Comparison of ENCODE assay signal across 8 cellular contexts in genomic region chr1:151846062-151846568, GRCh38. TPM values are rescaled to one million over a fixed set of nuclear protein-coding genes. Genes with fewer than 3 reads are reported as not detected.
A peak's percentile ranks its signal among the peaks of the same experiment; 100 is the strongest.
DNase-seq lines count a peak whose midpoint lies in the region; ATAC-seq, FAIRE-seq and TF ChIP-seq lines count a peak whose summit lies in the region.

No MANE protein-coding gene starts in this region.

- H3K27ac ChIP-seq in WERI-Rb-1 = no peak overlapping the region
- H3K27ac ChIP-seq in mesodermal cell (ENCODE audit: low read depth, low read length, severe bottlenecking) = peak overlapping the region; percentile 69
- no peak overlapping the region for H3K27ac ChIP-seq in neural progenitor cell

- H3K36me3 Mint-ChIP-seq in Calu3 (ENCODE audit: insufficient read depth, unreplicated experiment) (no peaks in the 10 kb centered on the region), neural progenitor cell (no peaks in the 10 kb centered on the region)

- DNase-seq in Calu3 (no peak), HTR-8/SVneo (ENCODE audit: insufficient read length, low spot score) (peak; percentile 66), WERI-Rb-1 (no peak), NCI-H345 treated with DMSO at 0.1 percent for 48 hours (lab: John Stamatoyannopoulos, UW; ENCODE audit: unreplicated experiment) (no peak), neural progenitor cell (ENCODE audit: low spot score) (no peak)

- no peaks in the 10 kb centered on the region for H3F3A ChIP-seq in neural progenitor cell (ENCODE audit: low read depth)

- CTCF ChIA-PET in Calu3 (lab: Charles Lee) = interaction anchor here (0.8 to 1.3 kb wide), 4 partner anchors 9 to 155 kb away, joined by 3 to 8 read pairs (median 4); no protein-coding TSS in a partner anchor

- WGBS in mesodermal cell (ENCODE audit: insufficient coverage in 2 of 2), 2 experiments = 52 to 53% methylated on average over 6 of the region's 6 CpGs

- H3K4me3 ChIP-seq in WERI-Rb-1 (ENCODE audit: low read depth, low read length) = no peak overlapping the region
- H3K4me3 ChIP-seq in mesodermal cell (ENCODE audit: extremely low read depth, insufficient read depth, low read length, poor library complexity, severe bottlenecking) = no peak overlapping the region
- H3K4me3 ChIP-seq in neural progenitor cell = no peak overlapping the region

- no peak for TF ChIP-seq CTCF in Calu3 (IDR thresholded peaks at IDR 0.05; ENCODE audit: unreplicated experiment)
- TF ChIP-seq CTCF in WERI-Rb-1 (IDR thresholded peaks at IDR 0.05; ENCODE audit: low read depth, low read length) = peak; percentile 19; the same call in 1 of the 2 replicates
- TF ChIP-seq CTCF in neural progenitor cell (IDR thresholded peaks at IDR 0.05) = no peak

- H3K4me1 ChIP-seq in mesodermal cell (ENCODE audit: control insufficient read depth, insufficient read depth, low read length, poor library complexity, severe bottlenecking) = peaks cover 32% of the 10 kb centered on the region
- peaks cover 4% of the 10 kb centered on the region for H3K4me1 ChIP-seq in neural progenitor cell

- H3K27me3 ChIP-seq in WERI-Rb-1 (ENCODE audit: insufficient read depth, low read depth, severe bottlenecking) (no peaks in the 10 kb centered on the region), neural progenitor cell (peaks cover 3% of the 10 kb centered on the region)

- H3K4me2 ChIP-seq in neural progenitor cell = no peak overlapping the region

- H4K20me1 ChIP-seq in neural progenitor cell (ENCODE audit: low read depth) = no peaks in the 10 kb centered on the region

- no peaks in the 10 kb centered on the region for H3K36me3 ChIP-seq in WERI-Rb-1
- H3K36me3 ChIP-seq in mesodermal cell (ENCODE audit: control insufficient read depth, insufficient read depth, low read length) = no peaks in the 10 kb centered on the region
- no peaks in the 10 kb centered on the region for H3K36me3 ChIP-seq in neural progenitor cell

- peaks cover 24% of the 10 kb centered on the region for H3K4me1 Mint-ChIP-seq in Calu3 (ENCODE audit: low read depth, unreplicated experiment)
- peaks cover 10% of the 10 kb centered on the region for H3K4me1 Mint-ChIP-seq in neural progenitor cell

- H3K9me3 Mint-ChIP-seq in Calu3 (ENCODE audit: low read depth, unreplicated experiment) = peaks cover 3% of the 10 kb centered on the region
- H3K9me3 Mint-ChIP-seq in neural progenitor cell = no peaks in the 10 kb centered on the region

- H3K9me3 ChIP-seq in WERI-Rb-1 (ENCODE audit: severe bottlenecking) (no peaks in the 10 kb centered on the region), mesodermal cell (ENCODE audit: control insufficient read depth, low read length) (no peaks in the 10 kb centered on the region), neural progenitor cell (ENCODE audit: low read depth) (no peaks in the 10 kb centered on the region)

- H3K4me3 Mint-ChIP-seq in Calu3 (ENCODE audit: low read depth, unreplicated experiment) (no peak overlapping the region), neural progenitor cell (no peak overlapping the region)

- no peaks in the 10 kb centered on the region for H3K79me2 ChIP-seq in neural progenitor cell (ENCODE audit: low read depth)

- H3K9ac ChIP-seq in neural progenitor cell = no peak overlapping the region

- intact Hi-C loops in Calu3 (cut with micrococcal nuclease; ENCODE audit: unreplicated experiment) = no loop called here

- BruUV-seq in Calu3 (replicated peaks; lab: Mats Ljungman, UMichigan) = no TSS peak

- no peak for FAIRE-seq in HTR-8/SVneo (lab: Jason Lieb, UNC)

- H2AFZ ChIP-seq in neural progenitor cell (replicated peaks) = no peak overlapping the region

- ATAC-seq in GM18858 (IDR thresholded peaks at IDR 0.05; ENCODE audit: unreplicated experiment) (no peak), HG03280 (IDR thresholded peaks at IDR 0.05; ENCODE audit: unreplicated experiment) (no peak)

- H3K27me3 Mint-ChIP-seq in Calu3 (ENCODE audit: unreplicated experiment) (peaks cover 16% of the 10 kb centered on the region), neural progenitor cell (ENCODE audit: insufficient read depth, low read depth) (peaks cover 10% of the 10 kb centered on the region)

- H3K27ac Mint-ChIP-seq in Calu3 (ENCODE audit: unreplicated experiment) = peak overlapping the region; percentile 18
- no peak overlapping the region for H3K27ac Mint-ChIP-seq in neural progenitor cell

RNA-seq across cellular contexts. Expression of gene C2CD4D, which starts 6.5 kb away (rescaled TPM):
- 1.7 and 2.5 TPM in 2 replicates for total RNA-seq in Calu3 (2022)
- polyA plus RNA-seq in mesodermal cell (2013, experiment 1 of 2) = 0.33 TPM
- not detected for polyA plus RNA-seq in mesodermal cell (2013, experiment 2 of 2)
- 0.12 TPM in 1 of 2 replicates, not detected in the other for total RNA-seq in neural progenitor cell (ENCODE audit: low replicate concordance)

RNA-seq across cellular contexts. Expression of gene THEM5, which starts 7.4 kb away (rescaled TPM):
- total RNA-seq in Calu3 (2022) (not detected in 2 replicates), neural progenitor cell (ENCODE audit: low replicate concordance) (not detected in 2 replicates)
- not detected for polyA plus RNA-seq in mesodermal cell (2013, experiment 1 of 2)
- polyA plus RNA-seq in mesodermal cell (2013, experiment 2 of 2) = not detected

RNA-seq across cellular contexts. Expression of gene RORC, which starts 14.5 kb away (rescaled TPM):
- 0.19 and 1.2 TPM in 2 replicates for total RNA-seq in Calu3 (2022)
- polyA plus RNA-seq in mesodermal cell (2013, experiment 1 of 2) = not detected
- 0.10 TPM for polyA plus RNA-seq in mesodermal cell (2013, experiment 2 of 2)
- not detected in 2 replicates for total RNA-seq in neural progenitor cell (ENCODE audit: low replicate concordance)

RNA-seq across cellular contexts. Expression of gene LINGO4, which starts 40.9 kb away (rescaled TPM):
- not detected in 2 replicates for total RNA-seq in Calu3 (2022)
- not detected for polyA plus RNA-seq in mesodermal cell (2013, experiment 1 of 2)
- polyA plus RNA-seq in mesodermal cell (2013, experiment 2 of 2) = not detected
- not detected in 2 replicates for total RNA-seq in neural progenitor cell (ENCODE audit: low replicate concordance)

RNA-seq across cellular contexts. Expression of gene TDRKH, which starts 55.8 kb away (rescaled TPM):
- total RNA-seq in Calu3 (2022) (20.2 and 25.7 TPM in 2 replicates), neural progenitor cell (ENCODE audit: low replicate concordance) (26.3 and 30.4 TPM in 2 replicates)
- polyA plus RNA-seq in mesodermal cell (2013, experiment 1 of 2) = 16.7 TPM
- 15.5 TPM for polyA plus RNA-seq in mesodermal cell (2013, experiment 2 of 2)
